Comparison of ENCODE assay signal across 1 cellular context in the genomic region with DNA sequence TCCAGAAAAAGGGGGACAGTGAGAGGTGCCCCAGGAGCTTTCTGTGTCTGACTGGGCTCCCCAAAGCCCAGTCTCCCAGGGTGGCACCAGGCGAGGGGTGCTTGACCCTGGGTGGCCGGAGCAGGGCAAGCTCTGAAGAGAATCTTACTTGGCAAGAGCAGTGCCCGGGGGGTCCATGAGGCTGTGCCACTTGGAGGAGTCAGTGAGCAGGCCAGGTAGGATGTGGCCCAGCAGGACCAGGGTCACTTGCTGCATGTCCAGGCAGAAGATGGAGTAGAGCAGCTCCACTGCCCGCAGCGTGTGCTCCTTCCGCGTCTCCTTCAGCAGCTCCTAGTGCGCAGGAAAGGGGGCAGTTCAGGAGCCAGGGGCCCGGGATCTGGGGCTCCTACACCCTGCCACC.
TF ChIP-seq lines count a peak whose summit lies in the region.

No MANE protein-coding gene starts in this region.

TF ChIP-seq in A549, 52 proteins besides CTCF, POLR2A, EP300 and RAD21:
- TF ChIP-seq ZFP36 (IDR thresholded peaks at IDR 0.05; ENCODE audit: borderline replicate concordance, partially characterized antibody) (no peak), ZSCAN20 (CRISPR knock-in tag; IDR thresholded peaks at IDR 0.05) (no peak), KDM1A (IDR thresholded peaks at IDR 0.05; ENCODE audit: low read depth) (no peak), NFE2L2 (conservative IDR thresholded peaks at IDR 0.05; ENCODE audit: low read length) (no peak), TFCP2L1 (CRISPR knock-in tag; IDR thresholded peaks at IDR 0.05) (no peak), MAX (IDR thresholded peaks at IDR 0.05) (no peak), ZNF302 (CRISPR knock-in tag; IDR thresholded peaks at IDR 0.05) (no peak), POLR2AphosphoS2 (conservative IDR thresholded peaks at IDR 0.05; ENCODE audit: low read length) (no peak), FOSB (CRISPR knock-in tag; IDR thresholded peaks at IDR 0.05) (no peak), SREBF2 (IDR thresholded peaks at IDR 0.05) (no peak), HES2 (IDR thresholded peaks at IDR 0.05) (no peak), BHLHE40 (IDR thresholded peaks at IDR 0.05; ENCODE audit: low read depth, low read length) (no peak), MAFK (IDR thresholded peaks at IDR 0.05; ENCODE audit: partially characterized antibody) (no peak), EHF (CRISPR knock-in tag; IDR thresholded peaks at IDR 0.05) (no peak), CBX8 (IDR thresholded peaks at IDR 0.05) (no peak)
- TF ChIP-seq, protein P1, sequence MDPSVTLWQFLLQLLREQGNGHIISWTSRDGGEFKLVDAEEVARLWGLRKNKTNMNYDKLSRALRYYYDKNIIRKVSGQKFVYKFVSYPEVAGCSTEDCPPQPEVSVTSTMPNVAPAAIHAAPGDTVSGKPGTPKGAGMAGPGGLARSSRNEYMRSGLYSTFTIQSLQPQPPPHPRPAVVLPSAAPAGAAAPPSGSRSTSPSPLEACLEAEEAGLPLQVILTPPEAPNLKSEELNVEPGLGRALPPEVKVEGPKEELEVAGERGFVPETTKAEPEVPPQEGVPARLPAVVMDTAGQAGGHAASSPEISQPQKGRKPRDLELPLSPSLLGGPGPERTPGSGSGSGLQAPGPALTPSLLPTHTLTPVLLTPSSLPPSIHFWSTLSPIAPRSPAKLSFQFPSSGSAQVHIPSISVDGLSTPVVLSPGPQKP (IDR thresholded peaks at IDR 0.05; ENCODE audit: low read depth, low read length): no peak
